1 cellular context compared by ENCODE assay signal in genomic region chr16:17215306-17215705, GRCh38.
TF ChIP-seq lines count a peak whose summit lies in the region.

No MANE protein-coding gene starts in this region.

TF ChIP-seq in GM23338, 12 proteins besides CTCF, POLR2A, EP300 and RAD21 (continued from another document):
- TF ChIP-seq REST (IDR thresholded peaks at IDR 0.05; ENCODE audit: unreplicated experiment) = no peak
- no peak for TF ChIP-seq JUNB (IDR thresholded peaks at IDR 0.05; ENCODE audit: unreplicated experiment)
- TF ChIP-seq ZNF331 (CRISPR knock-in tag; IDR thresholded peaks at IDR 0.05; ENCODE audit: low read depth) = no peak
- TF ChIP-seq STAT1 (IDR thresholded peaks at IDR 0.05; ENCODE audit: unreplicated experiment) = no peak
- no peak for TF ChIP-seq ZNF462 (CRISPR knock-in tag; IDR thresholded peaks at IDR 0.05)
